Comparison of ENCODE assay signal across 30 cellular contexts in the genomic region with DNA sequence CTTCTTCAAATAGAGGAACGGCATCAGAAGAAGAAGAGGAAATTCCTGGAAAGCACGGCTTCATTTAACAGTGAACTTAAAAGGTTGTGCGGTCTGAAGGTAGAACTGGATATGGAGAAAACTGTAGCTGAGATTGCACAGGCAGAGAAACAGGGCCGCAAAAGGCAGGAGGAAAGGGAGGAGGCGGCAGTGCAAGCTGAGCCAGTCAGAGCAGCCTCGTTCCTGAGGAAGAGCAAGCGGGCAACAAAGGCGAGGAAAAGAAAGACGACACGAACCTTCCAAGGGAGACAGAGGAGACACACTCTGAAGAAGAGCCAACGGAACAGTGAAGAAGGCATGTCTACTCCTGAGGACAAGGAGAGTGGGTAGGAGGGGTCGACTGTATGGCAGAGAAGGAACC.
"Had no signal": no experiment of that assay in that cellular context is flagged by ENCODE, and none has a peak within 500 bp of the region (broad histone marks: within the 10 kb centered on the region; RNA-seq: fewer than 3 reads in every experiment).

No MANE protein-coding gene starts in this region.

- H3K9me3 ChIP-seq: lower lobe of right lung, neutrophil, ovary, prostate gland, sigmoid colon, suprapubic skin, thoracic aorta, upper lobe of right lung had no signal

- H3K36me3 Mint-ChIP-seq: natural killer cell treated with Interleukin-12 subunit alpha and Interleukin-12 subunit beta and Interleukin-15 and Interleukin-18, amount 100 ng/mL, for 72 hours; stimulated activated effector memory CD8-positive, alpha-beta T cell treated with anti-CD3 and anti-CD28 coated beads, Interleukin-12 subunit alpha, Interleukin-12 subunit beta, amount 100 ng/mL, for 72 hours had no signal

- H3K27ac ChIP-seq: lower lobe of right lung, neutrophil, ovary, prostate gland, sigmoid colon, spleen, suprapubic skin, thoracic aorta, tibial artery, upper lobe of right lung had no signal

- H3K4me3 ChIP-seq: lower lobe of right lung, mucosa of descending colon, ovary, prostate gland, sigmoid colon, spleen, suprapubic skin, thoracic aorta, tibial artery, upper lobe of right lung had no signal

- H3K4me3 Mint-ChIP-seq: naive thymus-derived CD4-positive, alpha-beta T cell; natural killer cell treated with Interleukin-12 subunit alpha and Interleukin-12 subunit beta and Interleukin-15 and Interleukin-18, amount 100 ng/mL, for 72 hours; stimulated activated effector memory CD8-positive, alpha-beta T cell treated with anti-CD3 and anti-CD28 coated beads, Interleukin-12 subunit alpha, Interleukin-12 subunit beta, amount 100 ng/mL, for 72 hours; stimulated activated naive CD8-positive, alpha-beta T cell treated with anti-CD3 and anti-CD28 coated beads, Interleukin-15, Interleukin-2, amounts not matched to agents 100 ng/mL and 50 ng/mL, for 24 hours had no signal

- FAIRE-seq: keratinocyte, small intestine, urothelium cell line had no signal

- H3K4me1 ChIP-seq: lower lobe of right lung, prostate gland, sigmoid colon, tibial artery, upper lobe of right lung had no signal

- H3K4me1 Mint-ChIP-seq: stimulated activated effector memory CD8-positive, alpha-beta T cell treated with anti-CD3 and anti-CD28 coated beads, Interleukin-12 subunit alpha, Interleukin-12 subunit beta, amount 100 ng/mL, for 72 hours had no signal

- H3K27me3 ChIP-seq: upper lobe of right lung had no signal

- H3K36me3 ChIP-seq: lower lobe of right lung, neutrophil, ovary, prostate gland, sigmoid colon, spleen, suprapubic skin, thoracic aorta, tibial artery, upper lobe of right lung had no signal

- H3K9me3 Mint-ChIP-seq: natural killer cell treated with Interleukin-12 subunit alpha and Interleukin-12 subunit beta and Interleukin-15 and Interleukin-18, amount 100 ng/mL, for 72 hours; stimulated activated effector memory CD8-positive, alpha-beta T cell treated with anti-CD3 and anti-CD28 coated beads, Interleukin-12 subunit alpha, Interleukin-12 subunit beta, amount 100 ng/mL, for 72 hours; stimulated activated naive CD8-positive, alpha-beta T cell treated with anti-CD3 and anti-CD28 coated beads, Interleukin-15, Interleukin-2, amounts not matched to agents 100 ng/mL and 50 ng/mL, for 24 hours had no signal

- H3K27ac Mint-ChIP-seq: naive thymus-derived CD4-positive, alpha-beta T cell; natural killer cell treated with Interleukin-12 subunit alpha and Interleukin-12 subunit beta and Interleukin-15 and Interleukin-18, amount 100 ng/mL, for 72 hours; stimulated activated effector memory CD8-positive, alpha-beta T cell treated with anti-CD3 and anti-CD28 coated beads, Interleukin-12 subunit alpha, Interleukin-12 subunit beta, amount 100 ng/mL, for 72 hours; stimulated activated naive CD8-positive, alpha-beta T cell treated with anti-CD3 and anti-CD28 coated beads, Interleukin-15, Interleukin-2, amounts not matched to agents 100 ng/mL and 50 ng/mL, for 24 hours had no signal

- ATAC-seq: left cardiac atrium; left lobe of liver; lower lobe of right lung; mucosa of descending colon; naive thymus-derived CD4-positive, alpha-beta T cell; natural killer cell treated with Interleukin-12 subunit alpha and Interleukin-12 subunit beta and Interleukin-15 and Interleukin-18, amount 100 ng/mL, for 72 hours; right cardiac atrium; stimulated activated effector memory CD8-positive, alpha-beta T cell treated with anti-CD3 and anti-CD28 coated beads, Interleukin-12 subunit alpha, Interleukin-12 subunit beta, amount 100 ng/mL, for 72 hours; upper lobe of right lung had no signal

- DNase-seq: hippocampal formation; kidney glomerular epithelial cell; left cardiac atrium; lower lobe of right lung; mammary epithelial cell; mesendoderm; midbrain; mucosa of descending colon; naive thymus-derived CD4-positive, alpha-beta T cell; occipital lobe; ovary; retina; right cardiac atrium; sigmoid colon; small intestine; spleen; stimulated activated CD4-positive, alpha-beta T cell treated with anti-CD3 and anti-CD28 coated beads, Interleukin-4, amount 100 ng/mL, for 24 hours; stimulated activated naive CD4-positive, alpha-beta T cell; tibial artery; upper lobe of right lung had no signal
